1 cellular context compared by ENCODE assay signal in the genomic region with DNA sequence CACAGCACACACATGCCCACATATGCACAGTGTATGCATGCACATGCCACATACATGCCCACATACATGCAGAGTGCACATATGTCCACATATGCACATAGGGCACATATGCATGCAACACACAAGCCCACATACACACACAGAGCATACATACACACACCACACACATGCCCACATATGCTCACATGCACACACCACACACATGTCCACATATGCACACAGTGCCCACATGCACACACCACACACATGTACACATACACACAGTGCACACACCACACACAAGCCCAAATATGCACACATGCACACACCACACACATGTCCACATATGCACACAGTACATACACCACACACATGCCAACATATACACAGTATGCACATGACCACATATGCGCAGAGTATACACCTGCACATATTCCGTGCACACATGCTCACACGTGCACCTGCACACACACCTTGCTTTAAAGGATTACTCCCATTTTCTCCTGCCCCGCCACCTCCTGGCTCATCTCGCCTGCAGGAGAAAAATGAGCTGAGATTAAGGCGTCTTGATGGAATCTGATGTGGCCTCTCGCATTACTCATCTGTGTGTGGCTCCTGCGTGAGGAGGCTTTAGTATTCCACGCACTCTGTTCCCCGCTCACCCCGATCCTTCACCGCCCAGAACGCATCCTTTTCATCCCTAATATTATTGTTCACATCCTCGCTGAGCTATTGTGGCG.
TF ChIP-seq lines count a peak whose summit lies in the region.

No MANE protein-coding gene starts in this region.

TF ChIP-seq in HepG2, 621 proteins besides CTCF, POLR2A, EP300 and RAD21:
- TF ChIP-seq, protein P1, sequence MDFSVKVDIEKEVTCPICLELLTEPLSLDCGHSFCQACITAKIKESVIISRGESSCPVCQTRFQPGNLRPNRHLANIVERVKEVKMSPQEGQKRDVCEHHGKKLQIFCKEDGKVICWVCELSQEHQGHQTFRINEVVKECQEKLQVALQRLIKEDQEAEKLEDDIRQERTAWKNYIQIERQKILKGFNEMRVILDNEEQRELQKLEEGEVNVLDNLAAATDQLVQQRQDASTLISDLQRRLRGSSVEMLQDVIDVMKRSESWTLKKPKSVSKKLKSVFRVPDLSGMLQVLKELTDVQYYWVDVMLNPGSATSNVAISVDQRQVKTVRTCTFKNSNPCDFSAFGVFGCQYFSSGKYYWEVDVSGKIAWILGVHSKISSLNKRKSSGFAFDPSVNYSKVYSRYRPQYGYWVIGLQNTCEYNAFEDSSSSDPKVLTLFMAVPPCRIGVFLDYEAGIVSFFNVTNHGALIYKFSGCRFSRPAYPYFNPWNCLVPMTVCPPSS (IDR thresholded peaks at IDR 0.05), result 0 out of 2 replicates have a peak, but pooled peaks have one; percentile 57
- TF ChIP-seq, protein P2, sequence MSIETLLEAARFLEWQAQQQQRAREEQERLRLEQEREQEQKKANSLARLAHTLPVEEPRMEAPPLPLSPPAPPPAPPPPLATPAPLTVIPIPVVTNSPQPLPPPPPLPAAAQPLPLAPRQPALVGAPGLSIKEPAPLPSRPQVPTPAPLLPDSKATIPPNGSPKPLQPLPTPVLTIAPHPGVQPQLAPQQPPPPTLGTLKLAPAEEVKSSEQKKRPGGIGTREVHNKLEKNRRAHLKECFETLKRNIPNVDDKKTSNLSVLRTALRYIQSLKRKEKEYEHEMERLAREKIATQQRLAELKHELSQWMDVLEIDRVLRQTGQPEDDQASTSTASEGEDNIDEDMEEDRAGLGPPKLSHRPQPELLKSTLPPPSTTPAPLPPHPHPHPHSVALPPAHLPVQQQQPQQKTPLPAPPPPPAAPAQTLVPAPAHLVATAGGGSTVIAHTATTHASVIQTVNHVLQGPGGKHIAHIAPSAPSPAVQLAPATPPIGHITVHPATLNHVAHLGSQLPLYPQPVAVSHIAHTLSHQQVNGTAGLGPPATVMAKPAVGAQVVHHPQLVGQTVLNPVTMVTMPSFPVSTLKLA (IDR thresholded peaks at IDR 0.05), result peak; percentile 79
- no peak for TF ChIP-seq FOXO1 (CRISPR knock-in tag; IDR thresholded peaks at IDR 0.05)
